In genomic region chr1:51847294-51847920, GRCh38 we compare ENCODE assay signal across 1 cellular context.
TF ChIP-seq lines count a peak whose summit lies in the region.

No MANE protein-coding gene starts in this region.

TF ChIP-seq in WTC11, 78 proteins besides CTCF, POLR2A, EP300 and RAD21:
- TF ChIP-seq, protein P1, sequence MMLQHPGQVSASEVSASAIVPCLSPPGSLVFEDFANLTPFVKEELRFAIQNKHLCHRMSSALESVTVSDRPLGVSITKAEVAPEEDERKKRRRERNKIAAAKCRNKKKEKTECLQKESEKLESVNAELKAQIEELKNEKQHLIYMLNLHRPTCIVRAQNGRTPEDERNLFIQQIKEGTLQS (CRISPR knock-in tag; conservative IDR thresholded peaks at IDR 0.05): 0 out of 2 replicates have a peak, but pooled peaks have one; percentile 40
- TF ChIP-seq, protein P2, sequence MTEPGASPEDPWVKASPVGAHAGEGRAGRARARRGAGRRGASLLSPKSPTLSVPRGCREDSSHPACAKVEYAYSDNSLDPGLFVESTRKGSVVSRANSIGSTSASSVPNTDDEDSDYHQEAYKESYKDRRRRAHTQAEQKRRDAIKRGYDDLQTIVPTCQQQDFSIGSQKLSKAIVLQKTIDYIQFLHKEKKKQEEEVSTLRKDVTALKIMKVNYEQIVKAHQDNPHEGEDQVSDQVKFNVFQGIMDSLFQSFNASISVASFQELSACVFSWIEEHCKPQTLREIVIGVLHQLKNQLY (CRISPR knock-in tag; IDR thresholded peaks at IDR 0.05): no peak
- TF ChIP-seq ETV6 (CRISPR knock-in tag; IDR thresholded peaks at IDR 0.05): no peak
